In the genomic region with DNA sequence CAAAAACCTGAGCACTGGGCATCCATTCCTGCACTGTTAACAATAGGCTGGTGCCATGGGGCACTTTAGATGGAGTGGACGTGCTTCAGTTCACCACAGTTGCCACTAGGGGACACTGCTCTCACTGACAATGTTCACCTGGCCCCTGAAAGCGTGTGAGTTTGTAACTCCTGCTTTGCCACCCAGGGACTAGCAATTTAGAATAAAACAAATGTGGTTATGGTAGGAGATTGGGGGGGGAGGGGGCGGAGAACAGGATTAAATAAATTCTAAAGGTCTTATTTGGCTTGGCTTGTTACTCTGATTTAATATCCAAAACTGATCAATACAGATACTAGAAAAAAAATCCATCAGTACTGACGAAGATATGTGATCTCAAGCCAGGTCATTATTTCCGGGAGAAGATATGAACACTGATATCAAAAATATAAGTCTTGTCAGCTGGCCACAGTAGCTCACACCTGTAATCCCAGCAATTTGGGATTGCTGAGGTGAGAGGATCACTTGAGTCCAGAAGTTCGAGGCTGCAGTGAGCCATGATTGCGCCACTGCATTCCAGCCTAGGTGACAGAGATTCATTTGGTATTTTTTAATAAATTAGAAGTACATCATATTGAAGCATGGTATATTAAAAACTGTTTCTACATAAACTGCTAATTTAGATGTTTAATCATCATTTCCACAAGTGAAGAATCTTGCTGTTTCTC, we compare ENCODE assay signal across 8 cellular contexts. TPM values are rescaled to one million over a fixed set of nuclear protein-coding genes. Genes with fewer than 3 reads are reported as not detected.
A peak's percentile ranks its signal among the peaks of the same experiment; 100 is the strongest.
DNase-seq lines count a peak whose midpoint lies in the region; ATAC-seq and TF ChIP-seq lines count a peak whose summit lies in the region.

No MANE protein-coding gene starts in this region.

- CTCF ChIA-PET in A673 (lab: Charles Lee), result no interaction called here
- CTCF ChIA-PET in activated CD4-positive, alpha-beta T cell treated with anti-CD3 and anti-CD28 coated beads for 36 hours (lab: Charles Lee), result interaction anchor here (0.9 to 2.6 kb wide), 17 partner anchors 10 to 445 kb away, joined by 3 to 26 read pairs (median 4); a partner anchor contains a TSS

- no peak overlapping the region for H3K4me3 Mint-ChIP-seq in activated CD4-positive, alpha-beta T cell treated with anti-CD3 and anti-CD28 coated beads for 36 hours

- H3K4me1 ChIP-seq in A673 (ENCODE audit: insufficient read depth, low read length, poor library complexity, severe bottlenecking) (no peaks in the 10 kb centered on the region), colonic mucosa (no peaks in the 10 kb centered on the region), liver (ENCODE audit: control insufficient read depth in 4 of 4, insufficient read depth in 4 of 4, low read length in 3 of 4) (peaks cover 4 to 16% (median 14%) of the 10 kb centered on the region in 4 donors)

- peak; percentile 90 for ATAC-seq in GM18502 (IDR thresholded peaks at IDR 0.05; ENCODE audit: poor library complexity, unreplicated experiment)
- ATAC-seq in HG03060 (IDR thresholded peaks at IDR 0.05; ENCODE audit: low read depth, unreplicated experiment), result peak; percentile 80
- ATAC-seq in activated CD4-positive, alpha-beta T cell treated with anti-CD3 and anti-CD28 coated beads for 36 hours, result peak; percentile 99

- H3K9me3 Mint-ChIP-seq in activated CD4-positive, alpha-beta T cell treated with anti-CD3 and anti-CD28 coated beads for 36 hours (ENCODE audit: low read depth), result no peaks in the 10 kb centered on the region

- no peaks in the 10 kb centered on the region for H3K4me1 Mint-ChIP-seq in activated CD4-positive, alpha-beta T cell treated with anti-CD3 and anti-CD28 coated beads for 36 hours

- peak; percentile 96 for TF ChIP-seq CTCF in A673 (conservative IDR thresholded peaks at IDR 0.05; ENCODE audit: low read depth, low read length)
- TF ChIP-seq CTCF in colonic mucosa (IDR thresholded peaks at IDR 0.05), result peak; percentile 93
- TF ChIP-seq CTCF in liver (IDR thresholded peaks at IDR 0.05; ENCODE audit: low read depth, low read length, missing input control), result peak; percentile 99

- BruUV-seq in A673 (replicated peaks; lab: Mats Ljungman, UMichigan), result no TSS peak

- H3K27ac ChIP-seq in A673 (ENCODE audit: low read depth, low read length, poor library complexity, severe bottlenecking), result no peak overlapping the region
- no peak overlapping the region for H3K27ac ChIP-seq in colonic mucosa
- H3K27ac ChIP-seq in liver (ENCODE audit: low read depth in 1 of 2, low read length in 2 of 2), result peak overlapping the region in 1 of 2 donors; percentile 45

- H3K27ac Mint-ChIP-seq in activated CD4-positive, alpha-beta T cell treated with anti-CD3 and anti-CD28 coated beads for 36 hours, result no peak overlapping the region

- H3K4me3 ChIP-seq in A673 (ENCODE audit: low read depth, low read length, poor library complexity, severe bottlenecking), result no peak overlapping the region
- H3K4me3 ChIP-seq in colonic mucosa, result no peak overlapping the region
- H3K4me3 ChIP-seq in liver (ENCODE audit: low read depth in 1 of 3, low read length in 3 of 3), result no peak overlapping the region

- H3K9me3 ChIP-seq in A673 (ENCODE audit: low read depth, low read length, poor library complexity, severe bottlenecking) (no peaks in the 10 kb centered on the region), colonic mucosa (no peaks in the 10 kb centered on the region), liver (ENCODE audit: control insufficient read depth in 4 of 4, low read length in 3 of 4) (peaks cover 0 to 2% (median 0%) of the 10 kb centered on the region in 4 donors)

- peak; percentile 94 for TF ChIP-seq RAD21 in liver (IDR thresholded peaks at IDR 0.05)

- WGBS in liver, result 31% methylated on average over 7 of the region's 7 CpGs

- POLR2A ChIA-PET in A673 (lab: Charles Lee; ENCODE audit: low non-redundant PET), result no interaction called here
- POLR2A ChIA-PET in activated CD4-positive, alpha-beta T cell treated with anti-CD3 and anti-CD28 coated beads for 36 hours (lab: Charles Lee), result no interaction called here

- DNase-seq in A673 (ENCODE audit: low spot score) (peak; percentile 76), NCI-H2196 (lab: John Stamatoyannopoulos, UW; ENCODE audit: unreplicated experiment) (peak; percentile 67), colonic mucosa (peak; percentile 67)
- peak; percentile 80 for DNase-seq in activated CD4-positive, alpha-beta T cell treated with anti-CD3 and anti-CD28 coated beads for 36 hours
- peak; percentile 17 for DNase-seq in stimulated activated CD8-positive, alpha-beta memory T cell treated with anti-CD3 and anti-CD28 coated beads, Interleukin-12 subunit alpha, Interleukin-12 subunit beta, amount 100 ng/mL, for 4 hours (ENCODE audit: low read depth)

- no peaks in the 10 kb centered on the region for H3K27me3 ChIP-seq in A673 (replicated peaks; ENCODE audit: insufficient read depth, low read depth, low read length, poor library complexity)
- H3K27me3 ChIP-seq in colonic mucosa, result no peaks in the 10 kb centered on the region
- H3K27me3 ChIP-seq in liver (ENCODE audit: control insufficient read depth in 4 of 4, insufficient read depth in 4 of 4, low read length in 3 of 4), result no peaks in the 10 kb centered on the region

- intact Hi-C loops in A673 (cut with micrococcal nuclease; ENCODE audit: unreplicated experiment), result no loop called here
- intact Hi-C loops in activated CD4-positive, alpha-beta T cell treated with anti-CD3 and anti-CD28 coated beads for 36 hours (cut with DNase I, micrococcal nuclease), result loop anchor here (1.0 to 5.0 kb wide), 8 partner anchors 18 to 445 kb away; a partner anchor contains a TSS
- intact Hi-C loops in colonic mucosa (cut with DNase I), result no loop called here

- H3K36me3 ChIP-seq in A673 (ENCODE audit: insufficient read depth, low read length, poor library complexity, severe bottlenecking), result peaks cover 25% of the 10 kb centered on the region
- no peaks in the 10 kb centered on the region for H3K36me3 ChIP-seq in colonic mucosa
- H3K36me3 ChIP-seq in liver (ENCODE audit: control insufficient read depth in 4 of 4, insufficient read depth in 3 of 4, low read depth in 1 of 4, low read length in 3 of 4), result peaks cover 0 to 5% (median 3%) of the 10 kb centered on the region in 4 donors

- H3K36me3 Mint-ChIP-seq in activated CD4-positive, alpha-beta T cell treated with anti-CD3 and anti-CD28 coated beads for 36 hours (ENCODE audit: low read depth), result peaks cover 24% of the 10 kb centered on the region

- no peaks in the 10 kb centered on the region for H3K27me3 Mint-ChIP-seq in activated CD4-positive, alpha-beta T cell treated with anti-CD3 and anti-CD28 coated beads for 36 hours

- H3K9ac ChIP-seq in colonic mucosa (ENCODE audit: low read depth in 2 of 2, low read length in 2 of 2) (no peak overlapping the region), liver (ENCODE audit: low read depth in 1 of 2, low read length in 2 of 2) (no peak overlapping the region)

TF ChIP-seq in liver, 16 proteins besides CTCF, POLR2A, EP300 and RAD21 (continues in another document):
- TF ChIP-seq NR2F2 (IDR thresholded peaks at IDR 0.05), result peak; percentile 8
- peak in 1 of 2 donors; percentile 35 for TF ChIP-seq JUND (IDR thresholded peaks at IDR 0.05)
- TF ChIP-seq HNF4G (IDR thresholded peaks at IDR 0.05), result peak; percentile 39
- TF ChIP-seq, protein P1, sequence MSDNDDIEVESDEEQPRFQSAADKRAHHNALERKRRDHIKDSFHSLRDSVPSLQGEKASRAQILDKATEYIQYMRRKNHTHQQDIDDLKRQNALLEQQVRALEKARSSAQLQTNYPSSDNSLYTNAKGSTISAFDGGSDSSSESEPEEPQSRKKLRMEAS (IDR thresholded peaks at IDR 0.05), result no peak
- TF ChIP-seq SP1 (IDR thresholded peaks at IDR 0.05), result peak; percentile 69
- peak; percentile 54 for TF ChIP-seq FOXA1 (IDR thresholded peaks at IDR 0.05)
- peak; percentile 64 for TF ChIP-seq YY1 (IDR thresholded peaks at IDR 0.05)
- TF ChIP-seq, protein P2, sequence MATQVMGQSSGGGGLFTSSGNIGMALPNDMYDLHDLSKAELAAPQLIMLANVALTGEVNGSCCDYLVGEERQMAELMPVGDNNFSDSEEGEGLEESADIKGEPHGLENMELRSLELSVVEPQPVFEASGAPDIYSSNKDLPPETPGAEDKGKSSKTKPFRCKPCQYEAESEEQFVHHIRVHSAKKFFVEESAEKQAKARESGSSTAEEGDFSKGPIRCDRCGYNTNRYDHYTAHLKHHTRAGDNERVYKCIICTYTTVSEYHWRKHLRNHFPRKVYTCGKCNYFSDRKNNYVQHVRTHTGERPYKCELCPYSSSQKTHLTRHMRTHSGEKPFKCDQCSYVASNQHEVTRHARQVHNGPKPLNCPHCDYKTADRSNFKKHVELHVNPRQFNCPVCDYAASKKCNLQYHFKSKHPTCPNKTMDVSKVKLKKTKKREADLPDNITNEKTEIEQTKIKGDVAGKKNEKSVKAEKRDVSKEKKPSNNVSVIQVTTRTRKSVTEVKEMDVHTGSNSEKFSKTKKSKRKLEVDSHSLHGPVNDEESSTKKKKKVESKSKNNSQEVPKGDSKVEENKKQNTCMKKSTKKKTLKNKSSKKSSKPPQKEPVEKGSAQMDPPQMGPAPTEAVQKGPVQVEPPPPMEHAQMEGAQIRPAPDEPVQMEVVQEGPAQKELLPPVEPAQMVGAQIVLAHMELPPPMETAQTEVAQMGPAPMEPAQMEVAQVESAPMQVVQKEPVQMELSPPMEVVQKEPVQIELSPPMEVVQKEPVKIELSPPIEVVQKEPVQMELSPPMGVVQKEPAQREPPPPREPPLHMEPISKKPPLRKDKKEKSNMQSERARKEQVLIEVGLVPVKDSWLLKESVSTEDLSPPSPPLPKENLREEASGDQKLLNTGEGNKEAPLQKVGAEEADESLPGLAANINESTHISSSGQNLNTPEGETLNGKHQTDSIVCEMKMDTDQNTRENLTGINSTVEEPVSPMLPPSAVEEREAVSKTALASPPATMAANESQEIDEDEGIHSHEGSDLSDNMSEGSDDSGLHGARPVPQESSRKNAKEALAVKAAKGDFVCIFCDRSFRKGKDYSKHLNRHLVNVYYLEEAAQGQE (IDR thresholded peaks at IDR 0.05), result peak; percentile 59
- TF ChIP-seq, protein P3, sequence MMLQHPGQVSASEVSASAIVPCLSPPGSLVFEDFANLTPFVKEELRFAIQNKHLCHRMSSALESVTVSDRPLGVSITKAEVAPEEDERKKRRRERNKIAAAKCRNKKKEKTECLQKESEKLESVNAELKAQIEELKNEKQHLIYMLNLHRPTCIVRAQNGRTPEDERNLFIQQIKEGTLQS (IDR thresholded peaks at IDR 0.05), result no peak
- peak; percentile 71 to 75 for TF ChIP-seq HNF4A (conservative IDR thresholded peaks at IDR 0.05)
- TF ChIP-seq FOXA2 (IDR thresholded peaks at IDR 0.05), result peak; percentile 72

RNA-seq across cellular contexts. Expression of a gene that starts 23.2 kb away (rescaled TPM):
- total RNA-seq in A673 (2021) (41.5 and 45.0 TPM in 2 replicates), colonic mucosa (10 to 100 TPM; 11.0 to 18.5 TPM), liver (10 to 100 TPM; 12.9 to 14.4 TPM)
- 10 to 100 TPM; 23.7 to 28.6 TPM for total RNA-seq in activated CD4-positive, alpha-beta T cell treated with anti-CD3 and anti-CD28 coated beads for 36 hours
- polyA plus RNA-seq in liver, result 1 to 10 TPM; 3.9 to 7.5 TPM

RNA-seq across cellular contexts. Expression of a gene that starts 23.4 kb away (rescaled TPM):
- total RNA-seq in A673 (2021), result 78.4 and 84.3 TPM in 2 replicates
- total RNA-seq in activated CD4-positive, alpha-beta T cell treated with anti-CD3 and anti-CD28 coated beads for 36 hours, result 100 to 1,000 TPM in 1 of 2 experiments, 10 to 100 TPM in 1; 82.1 to 114 TPM
- total RNA-seq in colonic mucosa, result 10 to 100 TPM in 1 of 2 donors, 1 to 10 TPM in 1; 5.2 to 19.9 TPM
- 10 to 100 TPM in 1 of 2 donors, under 1 TPM in 1; 0.17 to 17.9 TPM for total RNA-seq in liver
- polyA plus RNA-seq in liver, result 1 to 10 TPM in 1 of 2 donors, under 1 TPM in 1; 0.33 to 1.1 TPM

Comparison
In these comparisons a context has a peak if more than half of its experiments do, and no peak if none do; other contexts are left out.
1. DNase-seq: peak in every context shown above with its lines; median percentile 80 in activated CD4-positive, alpha-beta T cell treated with anti-CD3 and anti-CD28 coated beads for 36 hours; 76 in A673; 67 in NCI-H2196; 67 in colonic mucosa; 17 in stimulated activated CD8-positive, alpha-beta memory T cell treated with anti-CD3 and anti-CD28 coated beads, Interleukin-12 subunit alpha, Interleukin-12 subunit beta, amount 100 ng/mL, for 4 hours.
2. intact Hi-C loops: an anchor here in activated CD4-positive, alpha-beta T cell treated with anti-CD3 and anti-CD28 coated beads for 36 hours (1.0 to 5.0 kb wide); none called in A673 and colonic mucosa.